Comparison of ENCODE assay signal across 8 cellular contexts in the genomic region with DNA sequence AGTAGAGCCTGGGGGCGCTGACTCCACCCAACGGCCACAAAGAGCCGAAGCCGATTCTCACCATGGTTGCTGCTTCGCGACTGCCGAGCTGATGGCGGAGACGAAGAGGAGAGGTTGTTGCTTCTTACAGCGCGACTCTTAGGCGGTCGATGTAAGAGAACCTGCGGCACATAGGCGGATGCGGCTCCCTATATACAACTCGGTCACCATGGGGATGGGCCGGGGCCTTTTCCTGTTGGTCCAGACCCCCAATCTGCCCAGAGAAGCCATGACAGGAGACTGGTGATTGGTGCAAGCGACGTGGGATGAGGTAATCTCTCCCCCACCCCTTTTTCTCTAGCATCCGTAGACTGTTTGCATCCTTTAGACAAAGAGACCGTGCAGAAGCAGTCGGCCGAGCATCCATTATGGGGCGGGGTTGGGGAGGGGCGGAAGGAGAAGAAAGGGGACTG. TPM values are rescaled to one million over a fixed set of nuclear protein-coding genes. Genes with fewer than 3 reads are reported as not detected.
DNase-seq lines count a peak whose midpoint lies in the region; TF ChIP-seq lines count a peak whose summit lies in the region.

A gene (minus strand): TSS at position 165 of the 452 bp plus-strand sequence. CDS start 101 bp downstream, at position 64.

- H3K27ac Mint-ChIP-seq in activated naive CD4-positive, alpha-beta T cell treated with anti-CD3 and anti-CD28 coated beads, Interleukin-2, amount 50 U/mL, for 24 hours = peak within 1 kb of the TSS; percentile 94

- peak within 1 kb of the TSS; percentile 96 to 99 for H3K27ac ChIP-seq in testis

- WGBS in testis, 2 donors = 0% methylated on average over 17 to 26 of the region's 26 CpGs

- DNase-seq in GM03348 (ENCODE audit: low spot score) (peak; percentile 97), HEK293T (ENCODE audit: extremely low spot score) (peak; percentile 93), MV-4-11 (lab: John Stamatoyannopoulos, UW) (peak; percentile 67), SK-MEL-5 (ENCODE audit: low read depth, low spot score) (peak; percentile 99), globus pallidus (ENCODE audit: low spot score) (peak; percentile 100), occipital lobe (lab: John Stamatoyannopoulos, UW) (peak; percentile 97), testis (peak; percentile 98)

- H3K4me1 Mint-ChIP-seq in activated naive CD4-positive, alpha-beta T cell treated with anti-CD3 and anti-CD28 coated beads, Interleukin-2, amount 50 U/mL, for 24 hours = peaks cover 19% of the 10 kb centered on the region

- peak within 1 kb of the TSS; percentile 92 for H3K4me3 Mint-ChIP-seq in activated naive CD4-positive, alpha-beta T cell treated with anti-CD3 and anti-CD28 coated beads, Interleukin-2, amount 50 U/mL, for 24 hours

- POLR2A ChIA-PET in HEK293T (lab: Yijun Ruan, JAX) = interaction anchor here (0.9 to 4.8 kb wide), 14 partner anchors 13 to 142 kb away, joined by 3 to 99 read pairs (median 5); a partner anchor contains a TSS

- intact Hi-C loops in testis (cut with DNase I; ENCODE audit: low total_unique reads) = loop anchor here (5.0 kb wide), 1 partner anchor 43 kb away; no protein-coding TSS in a partner anchor

- no peaks in the 10 kb centered on the region for H3K27me3 Mint-ChIP-seq in activated naive CD4-positive, alpha-beta T cell treated with anti-CD3 and anti-CD28 coated beads, Interleukin-2, amount 50 U/mL, for 24 hours

- peak; percentile 84 for TF ChIP-seq POLR2A in testis (IDR thresholded peaks at IDR 0.05)

- CTCF ChIA-PET in HEK293T (lab: Yijun Ruan, JAX) = interaction anchor here (0.9 kb wide), 1 partner anchor 46 kb away, joined by 4 read pairs; no protein-coding TSS in a partner anchor

- TF ChIP-seq CTCF in testis (IDR thresholded peaks at IDR 0.05) = no peak

- no peaks in the 10 kb centered on the region for H3K27me3 ChIP-seq in testis

- no peaks in the 10 kb centered on the region for H3K9me3 Mint-ChIP-seq in activated naive CD4-positive, alpha-beta T cell treated with anti-CD3 and anti-CD28 coated beads, Interleukin-2, amount 50 U/mL, for 24 hours

- peaks cover 8% of the 10 kb centered on the region for H3K36me3 Mint-ChIP-seq in activated naive CD4-positive, alpha-beta T cell treated with anti-CD3 and anti-CD28 coated beads, Interleukin-2, amount 50 U/mL, for 24 hours

- no peaks in the 10 kb centered on the region for H3K9me3 ChIP-seq in testis

- peaks cover 5% of the 10 kb centered on the region for H3K4me1 ChIP-seq in testis

- in situ Hi-C loops in SK-MEL-5 (cut with HindIII; ENCODE audit: low pct_unique_long_range_greater_than_20kb, low sequenced_read_pairs) = no loop called here

- no peaks in the 10 kb centered on the region for H3K36me3 ChIP-seq in testis (ENCODE audit: low read depth, missing control alignments)

- H3K4me3 ChIP-seq in testis = peak within 1 kb of the TSS; percentile 89 to 94

TF ChIP-seq in HEK293T, 16 proteins besides CTCF, POLR2A, EP300 and RAD21:
- TF ChIP-seq L3MBTL2 (conservative IDR thresholded peaks at IDR 0.05) (0 out of 2 replicates have a peak, but pooled peaks have one; percentile 18), SP1 (IDR thresholded peaks at IDR 0.05) (no peak), CTBP1 (IDR thresholded peaks at IDR 0.05; ENCODE audit: borderline replicate concordance) (peak; percentile 64)
- TF ChIP-seq, protein P1, sequence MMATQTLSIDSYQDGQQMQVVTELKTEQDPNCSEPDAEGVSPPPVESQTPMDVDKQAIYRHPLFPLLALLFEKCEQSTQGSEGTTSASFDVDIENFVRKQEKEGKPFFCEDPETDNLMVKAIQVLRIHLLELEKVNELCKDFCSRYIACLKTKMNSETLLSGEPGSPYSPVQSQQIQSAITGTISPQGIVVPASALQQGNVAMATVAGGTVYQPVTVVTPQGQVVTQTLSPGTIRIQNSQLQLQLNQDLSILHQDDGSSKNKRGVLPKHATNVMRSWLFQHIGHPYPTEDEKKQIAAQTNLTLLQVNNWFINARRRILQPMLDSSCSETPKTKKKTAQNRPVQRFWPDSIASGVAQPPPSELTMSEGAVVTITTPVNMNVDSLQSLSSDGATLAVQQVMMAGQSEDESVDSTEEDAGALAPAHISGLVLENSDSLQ (IDR thresholded peaks at IDR 0.05) = peak; percentile 73

RNA-seq across cellular contexts. Expression of the gene that starts here (rescaled TPM):
- 147 and 170 TPM in 2 replicates for total RNA-seq in SK-MEL-5 (2014; rRNA removed; shearing (Covaris generic))
- 162 and 192 TPM in 2 replicates for polyA plus RNA-seq in SK-MEL-5 (2015; cell fraction: cytosol; rRNA removed)
- 59.3 and 74.0 TPM in 2 replicates for polyA plus RNA-seq in SK-MEL-5 (2015; cell fraction: nucleus; rRNA removed)
- total RNA-seq in occipital lobe = 9,948 TPM
- total RNA-seq in testis = 100 to 1,000 TPM; 156 to 269 TPM
- 282 TPM for polyA plus RNA-seq in testis (ENCODE audit: insufficient read depth, low read depth, low replicate concordance)

Comparison
In these comparisons a context has a peak if more than half of its experiments do, and no peak if none do; other contexts are left out.
1. Peak in every context shown above with its lines: DNase-seq, H3K4me3 ChIP-seq and H3K27ac ChIP-seq.
2. RNA of the gene that starts here (total RNA-seq): 9,948 TPM in occipital lobe (single experiment); 156 to 269 TPM in testis and 147 to 170 TPM in SK-MEL-5; every median in the first group is over 10 times any median in the second.